23 cellular contexts compared by ENCODE assay signal in the genomic region with DNA sequence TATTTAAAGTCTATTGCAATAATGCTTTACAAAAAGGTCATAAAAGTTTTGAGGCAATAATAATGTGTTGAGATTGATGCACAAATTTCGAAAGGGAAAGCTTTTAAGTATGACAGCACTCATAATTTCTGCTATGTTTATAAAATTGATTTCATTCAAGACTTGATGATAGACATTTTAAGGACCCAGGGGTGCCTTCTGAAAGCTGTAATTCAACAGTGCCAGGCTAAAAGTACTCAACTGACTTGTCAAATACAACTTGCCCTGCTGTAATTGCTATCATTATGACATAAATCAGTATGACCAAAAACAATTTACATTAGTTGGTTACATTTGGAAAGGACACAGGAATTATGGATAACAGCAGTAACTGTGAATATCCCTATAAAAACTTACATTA.
"Had no signal": no experiment of that assay in that cellular context is flagged by ENCODE, and none has a peak within 500 bp of the region (broad histone marks: within the 10 kb centered on the region; RNA-seq: fewer than 3 reads in every experiment).

No MANE protein-coding gene starts in this region.

- H3K36me3 ChIP-seq: esophagus muscularis mucosa, gastrocnemius medialis, heart right ventricle, neutrophil, right lobe of liver, suprapubic skin, thyroid gland had no signal

- H3K9me3 ChIP-seq: esophagus muscularis mucosa, gastrocnemius medialis, neutrophil, psoas muscle, right lobe of liver, suprapubic skin, thyroid gland had no signal

- H3K27ac Mint-ChIP-seq: effector memory CD8-positive, alpha-beta T cell; naive B cell; nephron progenitor cell; stimulated activated effector memory CD8-positive, alpha-beta T cell treated with anti-CD3 and anti-CD28 coated beads, Interleukin-12 subunit alpha, Interleukin-12 subunit beta, amount 100 ng/mL, for 72 hours; type B pancreatic cell had no signal

- H3K9me3 Mint-ChIP-seq: nephron progenitor cell, type B pancreatic cell had no signal

- H3K36me3 Mint-ChIP-seq: naive B cell; stimulated activated effector memory CD8-positive, alpha-beta T cell treated with anti-CD3 and anti-CD28 coated beads, Interleukin-12 subunit alpha, Interleukin-12 subunit beta, amount 100 ng/mL, for 72 hours; type B pancreatic cell had no signal

- ATAC-seq: effector memory CD8-positive, alpha-beta T cell; gastrocnemius medialis; heart right ventricle; psoas muscle; right lobe of liver; stimulated activated effector memory CD8-positive, alpha-beta T cell treated with anti-CD3 and anti-CD28 coated beads, Interleukin-12 subunit alpha, Interleukin-12 subunit beta, amount 100 ng/mL, for 72 hours; stimulated activated naive CD8-positive, alpha-beta T cell treated with anti-CD3 and anti-CD28 coated beads, Interleukin-15, Interleukin-2, amounts not matched to agents 100 U/mL and 50 U/mL, for 24 hours had no signal

- FAIRE-seq: islet of Langerhans, urothelium cell line had no signal

- H3K27ac ChIP-seq: epithelial cell of prostate, esophagus muscularis mucosa, gastrocnemius medialis, heart right ventricle, neutrophil, psoas muscle, right lobe of liver, suprapubic skin, thyroid gland had no signal

- H3K4me3 ChIP-seq: esophagus muscularis mucosa, gastrocnemius medialis, heart right ventricle, psoas muscle, right lobe of liver, suprapubic skin, thyroid gland had no signal

- H3K27me3 ChIP-seq: esophagus muscularis mucosa, gastrocnemius medialis, heart right ventricle, neutrophil, right lobe of liver, suprapubic skin, thyroid gland had no signal

- DNase-seq: effector memory CD8-positive, alpha-beta T cell; gastrocnemius medialis; heart right ventricle; hypothalamus; kidney glomerular epithelial cell; mesendoderm; naive B cell; nephron progenitor cell; psoas muscle; retina; right lobe of liver; stimulated activated CD4-positive, alpha-beta T cell treated with anti-CD3 and anti-CD28 coated beads, Interleukin-4, amount 100 ng/mL, for 1 hour; stimulated activated CD8-positive, alpha-beta memory T cell treated with anti-CD3 and anti-CD28 coated beads, Interleukin-4, amount 100 ng/mL, for 48 hours; stimulated activated naive CD8-positive, alpha-beta T cell treated with anti-CD3 and anti-CD28 coated beads, Interleukin-15, Interleukin-2, amounts not matched to agents 100 U/mL and 50 U/mL, for 24 hours; thyroid gland had no signal

- H3K4me1 Mint-ChIP-seq: naive B cell; nephron progenitor cell; stimulated activated effector memory CD8-positive, alpha-beta T cell treated with anti-CD3 and anti-CD28 coated beads, Interleukin-12 subunit alpha, Interleukin-12 subunit beta, amount 100 ng/mL, for 72 hours had no signal

- H3K27me3 Mint-ChIP-seq: effector memory CD8-positive, alpha-beta T cell; naive B cell; type B pancreatic cell had no signal

- H3K4me3 Mint-ChIP-seq: effector memory CD8-positive, alpha-beta T cell; naive B cell; nephron progenitor cell; stimulated activated effector memory CD8-positive, alpha-beta T cell treated with anti-CD3 and anti-CD28 coated beads, Interleukin-12 subunit alpha, Interleukin-12 subunit beta, amount 100 ng/mL, for 72 hours; type B pancreatic cell had no signal
